1 cellular context compared by ENCODE assay signal in the genomic region with DNA sequence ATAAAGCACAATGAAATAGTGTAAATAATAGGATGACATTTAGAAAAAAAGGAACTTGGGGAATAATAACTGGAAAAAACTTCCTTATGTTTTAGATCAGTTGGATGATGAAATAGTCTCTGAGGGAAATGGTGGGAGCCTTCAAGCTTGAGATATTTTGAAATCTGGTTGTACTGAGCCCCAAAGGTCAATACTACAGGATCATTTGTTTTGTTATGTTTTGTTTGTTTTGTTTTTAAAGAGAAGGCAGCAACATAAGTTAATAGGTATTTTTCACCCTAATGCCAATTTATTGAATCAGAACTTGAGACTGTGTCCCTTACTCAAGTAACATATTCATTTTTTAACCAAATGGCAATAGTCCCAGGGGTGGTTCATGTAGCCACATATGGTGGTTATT.
TF ChIP-seq lines count a peak whose summit lies in the region.

No MANE protein-coding gene starts in this region.

TF ChIP-seq in HepG2, 621 proteins besides CTCF, POLR2A, EP300 and RAD21 (continued from another document):
- no peak for TF ChIP-seq ARID5B (CRISPR knock-in tag; IDR thresholded peaks at IDR 0.05)
- TF ChIP-seq NFATC3 (CRISPR knock-in tag; IDR thresholded peaks at IDR 0.05) = no peak
- TF ChIP-seq ZNF800 (CRISPR knock-in tag; IDR thresholded peaks at IDR 0.05) = no peak
- TF ChIP-seq, protein P1, sequence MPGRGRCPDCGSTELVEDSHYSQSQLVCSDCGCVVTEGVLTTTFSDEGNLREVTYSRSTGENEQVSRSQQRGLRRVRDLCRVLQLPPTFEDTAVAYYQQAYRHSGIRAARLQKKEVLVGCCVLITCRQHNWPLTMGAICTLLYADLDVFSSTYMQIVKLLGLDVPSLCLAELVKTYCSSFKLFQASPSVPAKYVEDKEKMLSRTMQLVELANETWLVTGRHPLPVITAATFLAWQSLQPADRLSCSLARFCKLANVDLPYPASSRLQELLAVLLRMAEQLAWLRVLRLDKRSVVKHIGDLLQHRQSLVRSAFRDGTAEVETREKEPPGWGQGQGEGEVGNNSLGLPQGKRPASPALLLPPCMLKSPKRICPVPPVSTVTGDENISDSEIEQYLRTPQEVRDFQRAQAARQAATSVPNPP (CRISPR knock-in tag; IDR thresholded peaks at IDR 0.05) = no peak
- no peak for TF ChIP-seq FIP1L1 (IDR thresholded peaks at IDR 0.05; ENCODE audit: borderline replicate concordance, insufficient read depth, low read depth, low read length)
- no peak for TF ChIP-seq DBP (CRISPR knock-in tag; IDR thresholded peaks at IDR 0.05; ENCODE audit: not compliant biosample characterization)
- TF ChIP-seq HIC2 (CRISPR knock-in tag; IDR thresholded peaks at IDR 0.05; ENCODE audit: low read depth) = no peak
- TF ChIP-seq POLR2G (IDR thresholded peaks at IDR 0.05; ENCODE audit: low read depth, low read length) = no peak
- no peak for TF ChIP-seq ATAD3A (CRISPR knock-in tag; IDR thresholded peaks at IDR 0.05)
- no peak for TF ChIP-seq ZFX (CRISPR knock-in tag; IDR thresholded peaks at IDR 0.05; ENCODE audit: low read depth)
- no peak for TF ChIP-seq ZNF713 (CRISPR knock-in tag; IDR thresholded peaks at IDR 0.05)
- TF ChIP-seq, protein P2, sequence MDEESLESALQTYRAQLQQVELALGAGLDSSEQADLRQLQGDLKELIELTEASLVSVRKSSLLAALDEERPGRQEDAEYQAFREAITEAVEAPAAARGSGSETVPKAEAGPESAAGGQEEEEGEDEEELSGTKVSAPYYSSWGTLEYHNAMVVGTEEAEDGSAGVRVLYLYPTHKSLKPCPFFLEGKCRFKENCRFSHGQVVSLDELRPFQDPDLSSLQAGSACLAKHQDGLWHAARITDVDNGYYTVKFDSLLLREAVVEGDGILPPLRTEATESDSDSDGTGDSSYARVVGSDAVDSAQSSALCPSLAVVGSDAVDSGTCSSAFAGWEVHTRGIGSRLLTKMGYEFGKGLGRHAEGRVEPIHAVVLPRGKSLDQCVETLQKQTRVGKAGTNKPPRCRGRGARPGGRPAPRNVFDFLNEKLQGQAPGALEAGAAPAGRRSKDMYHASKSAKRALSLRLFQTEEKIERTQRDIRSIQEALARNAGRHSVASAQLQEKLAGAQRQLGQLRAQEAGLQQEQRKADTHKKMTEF (CRISPR knock-in tag; IDR thresholded peaks at IDR 0.05) = no peak
- no peak for TF ChIP-seq BCL3 (CRISPR knock-in tag; IDR thresholded peaks at IDR 0.05)
